33 cellular contexts compared by ENCODE assay signal in genomic region chr11:1275021-1275420, GRCh38. TPM values are rescaled to one million over a fixed set of nuclear protein-coding genes. Genes with fewer than 3 reads are reported as not detected.
"Had no signal": no experiment of that assay in that cellular context is flagged by ENCODE, and none has a peak within 500 bp of the region (broad histone marks: within the 10 kb centered on the region; RNA-seq: fewer than 3 reads in every experiment).

No MANE protein-coding gene starts in this region.

- H3K4me3 ChIP-seq: adrenal gland, ascending aorta, gastroesophageal sphincter, left lung, right lobe of liver, skin epidermis, testis, transverse colon had no signal

- H3K27ac Mint-ChIP-seq: activated naive CD8-positive, alpha-beta T cell treated with anti-CD3 and anti-CD28 coated beads for 36 hours; nephron; stimulated activated memory B cell treated with anti-CD40 and anti-IgM and Interleukin-4, amounts not matched to agents 10 μg/mL and 1 μg/mL and 100 μg/mL, for 72 hours had no signal

- FAIRE-seq: endothelial cell of umbilical vein had no signal

- H3K9me3 ChIP-seq: adrenal gland, ascending aorta, gastroesophageal sphincter, left lung, right lobe of liver, testis, transverse colon had no signal

- H3K4me3 Mint-ChIP-seq: activated naive CD8-positive, alpha-beta T cell treated with anti-CD3 and anti-CD28 coated beads for 36 hours; brain; nephron; stimulated activated memory B cell treated with anti-CD40 and anti-IgM and Interleukin-4, amounts not matched to agents 10 μg/mL and 1 μg/mL and 100 μg/mL, for 72 hours had no signal

- H3K27ac ChIP-seq: adrenal gland, left lung, right lobe of liver, skin epidermis, testis, transverse colon had no signal

- H3K4me1 ChIP-seq: adrenal gland, left lung, right lobe of liver, testis, transverse colon had no signal

- H3K27me3 ChIP-seq: adrenal gland, ascending aorta, gastroesophageal sphincter, left lung, right lobe of liver, testis, transverse colon had no signal

- H3K9me3 Mint-ChIP-seq: activated naive CD8-positive, alpha-beta T cell treated with anti-CD3 and anti-CD28 coated beads for 36 hours; nephron; stimulated activated memory B cell treated with anti-CD40 and anti-IgM and Interleukin-4, amounts not matched to agents 10 μg/mL and 1 μg/mL and 100 μg/mL, for 72 hours had no signal

- H3K4me1 Mint-ChIP-seq: activated naive CD8-positive, alpha-beta T cell treated with anti-CD3 and anti-CD28 coated beads for 36 hours; nephron; stimulated activated memory B cell treated with anti-CD40 and anti-IgM and Interleukin-4, amounts not matched to agents 10 μg/mL and 1 μg/mL and 100 μg/mL, for 72 hours had no signal

- ATAC-seq: gastroesophageal sphincter; left lung; right lobe of liver; stimulated activated memory B cell treated with anti-CD40 and anti-IgM and Interleukin-4, amounts not matched to agents 10 μg/mL and 1 μg/mL and 100 μg/mL, for 72 hours had no signal

- DNase-seq: activated CD4-positive, alpha-beta T cell treated with anti-CD3 and anti-CD28 coated beads for 4 hours; activated CD4-positive, alpha-beta T cell treated with anti-CD3 and anti-CD28 coated beads, Interleukin-2, amount 50 U/mL, for 4 hours; activated CD8-positive, alpha-beta memory T cell treated with anti-CD3 and anti-CD28 coated beads for 24 hours; activated effector memory CD4-positive, alpha-beta T cell treated with Interleukin-2 at 50 U/mL for 16 hours; activated naive CD4-positive, alpha-beta T cell treated with Interleukin-2 at 50 U/mL for 16 hours; activated naive CD8-positive, alpha-beta T cell treated with anti-CD3 and anti-CD28 coated beads for 36 hours; adrenal gland; caudate nucleus; cortex of kidney; head of caudate nucleus; hypothalamus; kidney glomerular epithelial cell; stimulated activated CD4-positive, alpha-beta T cell treated with anti-CD3 and anti-CD28 coated beads, Interleukin-1b, Interleukin-23, amount 100 ng/mL, for 48 hours; stimulated activated CD4-positive, alpha-beta T cell treated with anti-CD3 and anti-CD28 coated beads, Interleukin-4, amount 100 ng/mL, for 4 hours; stimulated activated CD8-positive, alpha-beta memory T cell treated with anti-CD3 and anti-CD28 coated beads, Interleukin-4, amount 100 ng/mL, for 48 hours; T-helper 1 cell; testis; transverse colon had no signal

- H3K27me3 Mint-ChIP-seq: activated naive CD8-positive, alpha-beta T cell treated with anti-CD3 and anti-CD28 coated beads for 36 hours; brain; stimulated activated memory B cell treated with anti-CD40 and anti-IgM and Interleukin-4, amounts not matched to agents 10 μg/mL and 1 μg/mL and 100 μg/mL, for 72 hours had no signal

RNA-seq across cellular contexts. Expression of gene MUC5B, which starts 52.2 kb away (rescaled TPM):
- total RNA-seq: activated naive CD8-positive, alpha-beta T cell treated with anti-CD3 and anti-CD28 coated beads for 36 hours; chondrocyte; endothelial cell of umbilical vein; fibroblast of lung; fibroblast of villous mesenchyme; lung microvascular endothelial cell; osteoblast; urinary bladder had no signal
- polyA plus RNA-seq: endothelial cell of umbilical vein, fibroblast of lung, urinary bladder had no signal
